In the genomic region with DNA sequence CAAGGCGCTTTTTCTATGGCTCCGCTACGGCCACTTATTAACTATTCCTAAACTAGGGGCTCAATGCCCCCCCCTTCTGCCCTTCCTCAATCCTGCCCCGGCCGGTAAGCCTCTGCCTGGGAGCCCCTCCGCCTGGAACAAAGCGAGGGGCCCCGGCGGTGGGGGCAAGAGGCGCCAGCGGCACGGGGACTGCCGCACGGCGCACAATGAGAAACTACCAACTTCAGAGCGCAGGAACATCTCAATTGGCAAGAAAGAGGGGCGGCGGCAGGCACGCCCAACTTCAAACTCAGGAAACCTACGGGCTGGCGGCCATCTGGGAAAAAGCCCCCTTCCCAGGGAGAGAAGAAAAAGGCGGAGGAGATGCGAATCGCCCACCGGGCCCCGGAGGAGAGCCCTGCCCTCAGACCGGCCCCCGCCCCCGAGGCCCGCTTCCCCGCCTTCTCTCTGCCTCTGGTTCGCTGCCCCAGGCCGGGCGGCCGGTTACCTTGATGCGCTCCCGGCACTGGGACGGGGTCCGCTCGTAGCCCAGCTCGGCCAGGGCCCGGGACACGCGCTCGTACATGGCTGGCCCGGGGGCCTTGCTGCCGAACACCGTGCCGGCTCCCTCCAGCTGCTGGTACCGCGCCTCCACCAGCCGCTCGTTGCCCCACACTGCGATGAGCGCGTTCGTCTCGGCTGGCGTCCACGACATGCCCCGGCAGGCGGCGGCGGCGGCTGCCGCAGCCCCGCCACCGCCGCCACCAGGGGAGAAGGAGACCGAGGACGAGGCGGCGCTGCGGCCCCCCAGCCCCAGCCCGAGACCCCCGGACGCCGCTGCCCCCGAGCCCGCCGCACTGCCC, we compare ENCODE assay signal across 8 cellular contexts. TPM values are rescaled to one million over a fixed set of nuclear protein-coding genes. Genes with fewer than 3 reads are reported as not detected.
DNase-seq lines count a peak whose midpoint lies in the region; ATAC-seq and TF ChIP-seq lines count a peak whose summit lies in the region.

No MANE protein-coding gene starts in this region.

- H3K36me3 ChIP-seq in iPS-18a (ENCODE audit: control insufficient read depth, low read depth, low read length) = no peaks in the 10 kb centered on the region
- H3K36me3 ChIP-seq in spleen = no peaks in the 10 kb centered on the region

- H3K9me3 Mint-ChIP-seq in T-helper 2 cell treated with Interferon-gamma antibody and Interleukin-4, amounts not matched to agents 5 μg/mL and 100 μg/mL, for 36 hours = no peaks in the 10 kb centered on the region

- no peak overlapping the region for H3K27ac ChIP-seq in iPS-18a (ENCODE audit: low read length)
- H3K27ac ChIP-seq in spleen = peak overlapping the region; percentile 97 to 100 (median 98)

- H3K27me3 ChIP-seq in iPS-18a (ENCODE audit: control insufficient read depth, insufficient read depth, low read length) (no peaks in the 10 kb centered on the region), spleen (replicated peaks in 1 of 7) (peaks cover 0 to 6% (median 0%) of the 10 kb centered on the region in 7 donors)

- TF ChIP-seq POLR2A in spleen (IDR thresholded peaks at IDR 0.05) = no peak

- H3K27me3 Mint-ChIP-seq in T-helper 2 cell treated with Interferon-gamma antibody and Interleukin-4, amounts not matched to agents 5 μg/mL and 100 μg/mL, for 36 hours (ENCODE audit: low read depth) = peaks cover 9% of the 10 kb centered on the region

- peak overlapping the region; percentile 86 for H3K27ac Mint-ChIP-seq in T-helper 2 cell treated with Interferon-gamma antibody and Interleukin-4, amounts not matched to agents 5 μg/mL and 100 μg/mL, for 36 hours

- H3K4me3 ChIP-seq in astrocyte of the spinal cord (ENCODE audit: low read depth, low read length) = peak overlapping the region; percentile 66
- peak overlapping the region; percentile 65 for H3K4me3 ChIP-seq in iPS-18a (ENCODE audit: low read length)
- H3K4me3 ChIP-seq in spleen = peak overlapping the region; percentile 65 to 99 (median 96)

- peaks cover 27% of the 10 kb centered on the region for H3K4me1 Mint-ChIP-seq in T-helper 2 cell treated with Interferon-gamma antibody and Interleukin-4, amounts not matched to agents 5 μg/mL and 100 μg/mL, for 36 hours (ENCODE audit: low read depth)

- H3K4me3 Mint-ChIP-seq in T-helper 2 cell treated with Interferon-gamma antibody and Interleukin-4, amounts not matched to agents 5 μg/mL and 100 μg/mL, for 36 hours = peak overlapping the region; percentile 91

- H3K9ac ChIP-seq in iPS-18a (ENCODE audit: low read length) = peak overlapping the region; percentile 55

- intact Hi-C loops in spleen (cut with DNase I; ENCODE audit: low total_unique reads) = no loop called here

- ATAC-seq in GM19324 (IDR thresholded peaks at IDR 0.05; ENCODE audit: low FRiP score, unreplicated experiment) = peak; percentile 48
- peak; percentile 41 for ATAC-seq in HG03439 (IDR thresholded peaks at IDR 0.05; ENCODE audit: unreplicated experiment)

- in situ Hi-C loops in astrocyte of the spinal cord (cut with HindIII; ENCODE audit: low sequenced_read_pairs) = no loop called here

- H3K9me3 ChIP-seq in iPS-18a (ENCODE audit: control insufficient read depth, low read depth, low read length) (no peaks in the 10 kb centered on the region), spleen (no peaks in the 10 kb centered on the region)

- H3K4me1 ChIP-seq in iPS-18a (ENCODE audit: control insufficient read depth, low read depth, low read length) = peaks cover 16% of the 10 kb centered on the region
- H3K4me1 ChIP-seq in spleen = peaks cover 12 to 53% (median 39%) of the 10 kb centered on the region in 6 donors

- WGBS in spleen, 5 donors = 0 to 2% (median 0%) methylated on average over 22 to 81 of the region's 81 CpGs

- H3K36me3 Mint-ChIP-seq in T-helper 2 cell treated with Interferon-gamma antibody and Interleukin-4, amounts not matched to agents 5 μg/mL and 100 μg/mL, for 36 hours (ENCODE audit: low read depth) = peaks cover 2% of the 10 kb centered on the region

- TF ChIP-seq CTCF in astrocyte of the spinal cord (IDR thresholded peaks at IDR 0.05; ENCODE audit: low read depth, low read length) = no peak
- no peak for TF ChIP-seq CTCF in spleen (IDR thresholded peaks at IDR 0.05 in 8 of 11, conservative IDR thresholded peaks at IDR 0.05 in 3 of 11)

- DNase-seq in C1 segment of cervical spinal cord (lab: John Stamatoyannopoulos, UW) = peak in 9 of 14 donors; percentile 11 to 51 (median 35)
- DNase-seq in T-helper 2 cell treated with Interferon-gamma antibody and Interleukin-4, amounts not matched to agents 5 μg/mL and 100 μg/mL, for 36 hours (ENCODE audit: low spot score) = peak; percentile 42
- DNase-seq in astrocyte of the spinal cord (ENCODE audit: low read depth, low spot score) = peak; percentile 31
- DNase-seq in spleen = peak; percentile 90
- no peak for DNase-seq in kidney glomerular epithelial cell (lab: John Stamatoyannopoulos, UW)

RNA-seq across cellular contexts. Expression of gene MSANTD2, which starts 0.6 kb away (rescaled TPM):
- 10 to 100 TPM; 16.5 to 25.8 (median 19.3) TPM for total RNA-seq in spleen
- 10 to 100 TPM in 2 of 3 donors, 1 to 10 TPM in 1; 9.5 to 17.6 (median 13.8) TPM for polyA plus RNA-seq in spleen

RNA-seq across cellular contexts. Expression of gene ESAM, which starts 37.5 kb away (rescaled TPM):
- total RNA-seq in spleen = 10 to 100 TPM; 16.2 to 49.2 (median 29.2) TPM
- polyA plus RNA-seq in spleen = 10 to 100 TPM; 14.3 to 30.9 (median 18.0) TPM

RNA-seq across cellular contexts. Expression of gene VSIG2, which starts 47.5 kb away (rescaled TPM):
- total RNA-seq in spleen = 1 to 10 TPM in 2 of 7 donors, under 1 TPM in 2, not detected in 3; 0.43 to 1.5 (median 1.0) TPM
- polyA plus RNA-seq in spleen = 1 to 10 TPM in 2 of 3 donors, under 1 TPM in 1; 0.47 to 2.1 (median 2.0) TPM

RNA-seq across cellular contexts. Expression of gene NRGN, which starts 59.9 kb away (rescaled TPM):
- 10 to 100 TPM; 29.0 to 61.2 (median 46.5) TPM for total RNA-seq in spleen
- polyA plus RNA-seq in spleen = 10 to 100 TPM; 12.7 to 24.2 (median 15.9) TPM
